8 cellular contexts compared by ENCODE assay signal in the genomic region with DNA sequence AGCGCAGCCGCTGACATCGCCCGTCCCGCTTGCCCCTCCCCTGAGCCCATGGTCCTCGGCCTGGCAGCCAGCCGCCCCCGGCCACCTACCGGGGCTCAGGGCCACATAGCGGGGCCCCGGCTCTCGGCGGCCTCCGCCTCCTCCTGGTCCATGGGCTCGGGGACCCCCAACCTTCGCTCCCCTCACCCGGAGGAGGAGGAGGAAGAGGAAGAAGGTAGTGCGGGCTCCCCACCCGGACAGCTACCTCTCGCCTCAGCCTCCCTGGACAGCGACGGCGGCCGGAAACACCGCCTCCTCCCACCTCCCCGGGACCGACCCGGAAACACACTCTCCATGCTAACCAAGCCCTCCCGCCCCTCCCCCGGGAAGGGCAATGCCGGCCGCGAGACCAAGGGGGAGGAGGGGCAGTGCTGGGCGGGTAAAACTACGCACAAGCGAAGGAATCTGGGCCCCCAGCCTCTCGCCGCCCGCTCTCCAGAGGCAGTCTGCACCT. TPM values are rescaled to one million over a fixed set of nuclear protein-coding genes. Genes with fewer than 3 reads are reported as not detected.
A peak's percentile ranks its signal among the peaks of the same experiment; 100 is the strongest.
DNase-seq lines count a peak whose midpoint lies in the region; ATAC-seq, FAIRE-seq and TF ChIP-seq lines count a peak whose summit lies in the region.

A gene (minus strand): TSS at position 286 of the 493 bp plus-strand sequence. CDS start 2,912 bp downstream, outside the sequence.

- TF ChIP-seq POLR2A in A549 (IDR thresholded peaks at IDR 0.05; ENCODE audit: low read length) (peak; percentile 61), transverse colon (IDR thresholded peaks at IDR 0.05) (peak; percentile 68)

- DNase-seq in A549 (ENCODE audit: low read depth in 1 of 2, low spot score in 1 of 2) (peak; percentile 56 to 70), GM04504 (ENCODE audit: low read depth) (peak; percentile 72), HCEC 1CT (peak; percentile 80), T-cell (peak in 1 of 34 experiments; percentile 19), epidermal melanocyte (ENCODE audit: insufficient read length, low spot score) (peak; percentile 86), mesothelial cell of epicardium (ENCODE audit: low spot score in 2 of 2, unreplicated experiment in 2 of 2) (no peak), transverse colon (peak; percentile 90)

- H3K4me1 ChIP-seq in A549 (peaks cover 32% of the 10 kb centered on the region; the same call in 2 of the 3 replicates), Loucy (ENCODE audit: insufficient read depth, low read length, poor library complexity, severe bottlenecking) (peaks cover 47% of the 10 kb centered on the region), transverse colon (peaks cover 17 to 43% (median 37%) of the 10 kb centered on the region in 4 donors)

- peak within 1 kb of the TSS; percentile 86 for H3K9ac ChIP-seq in Loucy (ENCODE audit: low read depth, low read length, poor library complexity, severe bottlenecking)

- H3K4me3 Mint-ChIP-seq in T-cell (peak within 1 kb of the TSS; percentile 93 to 100 (median 95)), mesothelial cell of epicardium (peak within 1 kb of the TSS; percentile 95)

- CTCF ChIA-PET in A549 (lab: Yijun Ruan, JAX) (interaction anchor here (1.1 to 2.6 kb wide), 5 partner anchors 8 to 170 kb away, joined by 3 to 16 read pairs (median 10); no protein-coding TSS in a partner anchor), T-cell (lab: Charles Lee) (interaction anchor here in 1 of 2 donors (0.9 to 1.4 kb wide), 3 partner anchors 8 to 106 kb away, joined by 3 to 7 read pairs (median 4); no protein-coding TSS in a partner anchor)

- ATAC-seq in A549 (peak; percentile 90 to 94), T-cell (replicated peaks in 1 of 4) (peak; percentile 73 to 78 (median 76))

- H3K27ac ChIP-seq in A549 = peak within 1 kb of the TSS; percentile 99 to 100
- H3K27ac ChIP-seq in transverse colon = peak within 1 kb of the TSS; percentile 88 to 96 (median 95)

- no peak for TF ChIP-seq RAD21 in A549 (conservative IDR thresholded peaks at IDR 0.05 in 1 of 2, IDR thresholded peaks at IDR 0.05 in 1 of 2)

- in situ Hi-C loops in transverse colon (cut with MboI; ENCODE audit: low pct_ligation_motif_present in 1 of 4, low pct_unique_long_range_greater_than_20kb in 1 of 4, low sequenced_read_pairs in 3 of 4) = loop anchor here in 2 of 4 donors (25.0 kb wide), 2 partner anchors 95 to 370 kb away; a partner anchor contains a TSS

- intact Hi-C loops in transverse colon (cut with DNase I; ENCODE audit: low total_unique reads) = no loop called here

- H3K9me2 ChIP-seq in Loucy (replicated peaks; ENCODE audit: low read depth, low read length) = no peaks in the 10 kb centered on the region

- H3K9me3 Mint-ChIP-seq in T-cell (no peaks in the 10 kb centered on the region), mesothelial cell of epicardium (no peaks in the 10 kb centered on the region)

- TF ChIP-seq EP300 in A549 (IDR thresholded peaks at IDR 0.05) (no peak), transverse colon (IDR thresholded peaks at IDR 0.05; ENCODE audit: low read depth) (no peak)

- H3K4me3 ChIP-seq in A549 (peak within 1 kb of the TSS; percentile 96), Loucy (ENCODE audit: low read length, poor library complexity, severe bottlenecking) (peak within 1 kb of the TSS; percentile 81), transverse colon (peak within 1 kb of the TSS; percentile 60 to 89 (median 70))

- no peaks in the 10 kb centered on the region for H3K27me3 Mint-ChIP-seq in T-cell
- H3K27me3 Mint-ChIP-seq in mesothelial cell of epicardium (ENCODE audit: low read depth) = no peaks in the 10 kb centered on the region

- peaks cover 4% of the 10 kb centered on the region; the same call in 1 of the 2 replicates for H3K36me3 ChIP-seq in Loucy (ENCODE audit: insufficient read depth, low read length)
- peaks cover 0 to 22% (median 7%) of the 10 kb centered on the region in 4 donors for H3K36me3 ChIP-seq in transverse colon

- H3K36me3 Mint-ChIP-seq in T-cell = peaks cover 14% of the 10 kb centered on the region
- no peaks in the 10 kb centered on the region for H3K36me3 Mint-ChIP-seq in mesothelial cell of epicardium

- H3K9me3 ChIP-seq in A549 (no peaks in the 10 kb centered on the region), Loucy (ENCODE audit: insufficient read depth, low read depth, low read length) (no peaks in the 10 kb centered on the region), transverse colon (no peaks in the 10 kb centered on the region)

- no peak for FAIRE-seq in A549 (lab: Jason Lieb, UNC)

- H3K27me3 ChIP-seq in Loucy (ENCODE audit: insufficient read depth, low read length, poor library complexity, severe bottlenecking) = no peaks in the 10 kb centered on the region
- no peaks in the 10 kb centered on the region for H3K27me3 ChIP-seq in transverse colon

- POLR2A ChIA-PET in A549 (lab: Yijun Ruan, JAX) (interaction anchor here (0.9 to 1.4 kb wide), 7 partner anchors 8 to 212 kb away, joined by 3 to 6 read pairs (median 4); a partner anchor contains a TSS), T-cell (lab: Charles Lee) (interaction anchor here in 1 of 2 donors (0.9 kb wide), 1 partner anchor 20 kb away, joined by 3 read pairs; no protein-coding TSS in a partner anchor)

- peak within 1 kb of the TSS; percentile 99 for H2AFZ ChIP-seq in Loucy (ENCODE audit: low read length)

- TF ChIP-seq CTCF in A549 (IDR thresholded peaks at IDR 0.05) = no peak
- TF ChIP-seq CTCF in Loucy (conservative IDR thresholded peaks at IDR 0.05; ENCODE audit: low read length) = no peak
- no peak for TF ChIP-seq CTCF in mesothelial cell of epicardium (IDR thresholded peaks at IDR 0.05; ENCODE audit: unreplicated experiment)
- TF ChIP-seq CTCF in transverse colon (IDR thresholded peaks at IDR 0.05) = no peak

- peaks cover 63% of the 10 kb centered on the region for H3K79me2 ChIP-seq in Loucy (ENCODE audit: insufficient read depth, low read length)

- H3K4me2 ChIP-seq in A549 = peak within 1 kb of the TSS; percentile 99
- H3K4me2 ChIP-seq in Loucy (ENCODE audit: low read depth, low read length, poor library complexity, severe bottlenecking) = peak within 1 kb of the TSS; percentile 95

- no CpG with 5 or more reads among the region's 39 CpGs for WGBS in A549 (ENCODE audit: missing lambda C conversion rate)
- WGBS in transverse colon (ENCODE audit: low coverage in 1 of 2), 2 donors = 1% methylated on average over 17 of the region's 39 CpGs; no CpG with 5 or more reads in 1 of the 2 donors

- H3K27ac Mint-ChIP-seq in T-cell (peak within 1 kb of the TSS; percentile 92 to 95), mesothelial cell of epicardium (peak within 1 kb of the TSS; percentile 95)

- no peaks in the 10 kb centered on the region for H3F3A ChIP-seq in Loucy (ENCODE audit: low read depth)

- H3K4me1 Mint-ChIP-seq in T-cell = peaks cover 68 to 69% (median 69%) of the 10 kb centered on the region in 3 donors
- H3K4me1 Mint-ChIP-seq in mesothelial cell of epicardium = peaks cover 39% of the 10 kb centered on the region

- H4K20me1 ChIP-seq in Loucy (ENCODE audit: insufficient read depth, low read length, poor library complexity, severe bottlenecking) = peaks cover 18% of the 10 kb centered on the region

TF ChIP-seq in A549, 52 proteins besides CTCF, POLR2A, EP300 and RAD21 (continues in another document):
- TF ChIP-seq ZFP36 (IDR thresholded peaks at IDR 0.05; ENCODE audit: borderline replicate concordance, partially characterized antibody) = no peak
- no peak for TF ChIP-seq RNF2 (IDR thresholded peaks at IDR 0.05; ENCODE audit: borderline replicate concordance, low read depth)
- TF ChIP-seq MYC (IDR thresholded peaks at IDR 0.05; ENCODE audit: borderline replicate concordance, low read length) = no peak
- TF ChIP-seq MAZ (IDR thresholded peaks at IDR 0.05; ENCODE audit: borderline replicate concordance, low read depth, low read length) = 0 out of 2 replicates have a peak, but pooled peaks have one; percentile 70
- TF ChIP-seq, protein P1, sequence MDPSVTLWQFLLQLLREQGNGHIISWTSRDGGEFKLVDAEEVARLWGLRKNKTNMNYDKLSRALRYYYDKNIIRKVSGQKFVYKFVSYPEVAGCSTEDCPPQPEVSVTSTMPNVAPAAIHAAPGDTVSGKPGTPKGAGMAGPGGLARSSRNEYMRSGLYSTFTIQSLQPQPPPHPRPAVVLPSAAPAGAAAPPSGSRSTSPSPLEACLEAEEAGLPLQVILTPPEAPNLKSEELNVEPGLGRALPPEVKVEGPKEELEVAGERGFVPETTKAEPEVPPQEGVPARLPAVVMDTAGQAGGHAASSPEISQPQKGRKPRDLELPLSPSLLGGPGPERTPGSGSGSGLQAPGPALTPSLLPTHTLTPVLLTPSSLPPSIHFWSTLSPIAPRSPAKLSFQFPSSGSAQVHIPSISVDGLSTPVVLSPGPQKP (IDR thresholded peaks at IDR 0.05; ENCODE audit: low read depth, low read length) = no peak
- no peak for TF ChIP-seq FOXS1 (CRISPR knock-in tag; IDR thresholded peaks at IDR 0.05)
- no peak; a peak in 1 of 5 replicates for TF ChIP-seq JUN (IDR thresholded peaks at IDR 0.05)
- TF ChIP-seq TP53 (CRISPR knock-in tag; IDR thresholded peaks at IDR 0.05) = no peak
- no peak for TF ChIP-seq CHD4 (IDR thresholded peaks at IDR 0.05; ENCODE audit: borderline replicate concordance)
- no peak for TF ChIP-seq NFE2L2 (conservative IDR thresholded peaks at IDR 0.05; ENCODE audit: low read length)
- TF ChIP-seq SMC3 (IDR thresholded peaks at IDR 0.05) = no peak
- 0 out of 2 replicates have a peak, but pooled peaks have one; percentile 21 for TF ChIP-seq PHF8 (IDR thresholded peaks at IDR 0.05; ENCODE audit: borderline replicate concordance, low read depth)
- no peak for TF ChIP-seq EHF (CRISPR knock-in tag; IDR thresholded peaks at IDR 0.05)
- no peak for TF ChIP-seq NPAS2 (CRISPR knock-in tag; IDR thresholded peaks at IDR 0.05; ENCODE audit: borderline replicate concordance)
- TF ChIP-seq ZC3H11A (IDR thresholded peaks at IDR 0.05) = no peak

RNA-seq across cellular contexts. Expression of the gene that starts here (rescaled TPM):
- polyA plus RNA-seq in A549 (2011; rRNA removed) (36.9 and 41.9 TPM in 2 replicates), A549 (2017; fragmentation: RNase III; extraction: RNeasy Plus Mini Kit Qiagen cat#74134 plus additional on column Dnase treatment) (18.2 to 19.3 TPM (median 18.8 TPM) in 3 replicates)
- polyA plus RNA-seq in A549 (2012; cell fraction: cytosol; rRNA removed) = 12.8 and 14.9 TPM in 2 replicates
- 27.6 and 30.6 TPM in 2 replicates for polyA plus RNA-seq in A549 (2012; cell fraction: nucleus; rRNA removed)
- 37.6 and 38.6 TPM in 2 replicates for polyA minus RNA-seq in A549 (2011; rRNA and poly(A)+ RNA removed)
- total RNA-seq in T-cell (10 to 100 TPM; 60.8 to 73.7 (median 63.7) TPM), mesothelial cell of epicardium (64.9 to 73.8 TPM (median 72.5 TPM) in 3 replicates), transverse colon (100 to 1,000 TPM in 2 of 4 donors, 10 to 100 TPM in 2; 91.7 to 112 (median 97.6) TPM)

Comparison
In these comparisons a context has a peak if more than half of its experiments do, and no peak if none do; other contexts are left out.
1. DNase-seq: peak in A549 (2 of 2), GM04504 (single experiment), HCEC 1CT (single experiment), epidermal melanocyte (single experiment) and transverse colon (single experiment); none in mesothelial cell of epicardium (0 of 2).
2. Peak in every context shown above with its lines, with median percentiles within 50 percentile points of each other: H3K4me3 ChIP-seq.